ENCODE assay signal across 9 cellular contexts in the genomic region with DNA sequence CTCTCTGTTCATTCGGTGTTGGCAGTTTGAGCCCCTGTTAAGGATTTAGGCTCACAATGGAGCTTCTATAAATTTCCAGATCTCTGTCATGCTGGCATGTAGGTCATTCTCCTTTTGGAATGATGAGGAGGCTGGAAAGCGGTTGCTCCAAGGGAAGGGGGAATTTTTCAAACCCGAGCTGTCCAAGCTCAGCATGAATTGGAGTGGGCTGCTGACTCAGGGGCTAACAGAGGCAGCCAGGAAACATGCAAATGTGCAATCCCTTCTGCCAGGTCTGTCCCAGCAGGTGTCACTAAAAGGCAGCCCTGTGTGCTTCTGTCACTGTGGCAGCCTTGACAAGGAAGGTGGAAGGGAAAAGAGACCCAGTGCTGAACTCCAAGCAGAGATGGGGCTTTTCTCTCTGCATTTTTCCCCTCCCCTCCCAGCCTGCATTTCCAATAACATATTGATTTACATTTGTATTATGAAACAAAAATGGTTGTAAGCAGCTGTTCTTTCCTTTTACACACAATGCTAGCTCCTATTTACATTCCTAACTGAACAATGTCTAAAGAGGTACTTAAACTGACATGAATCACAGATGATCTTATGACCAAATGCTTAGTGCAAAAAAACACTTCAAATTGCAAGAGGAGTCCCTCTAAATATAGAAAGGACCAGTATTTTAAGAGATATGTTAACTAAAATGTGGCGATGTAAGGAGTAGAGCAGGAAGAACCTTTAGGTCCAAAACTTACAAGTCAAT.
DNase-seq lines count a peak whose midpoint lies in the region; TF ChIP-seq lines count a peak whose summit lies in the region.
"Had no signal": no experiment of that assay in that cellular context is flagged by ENCODE, and none has a peak within 500 bp of the region (broad histone marks: within the 10 kb centered on the region; RNA-seq: fewer than 3 reads in every experiment).

No MANE protein-coding gene starts in this region.

- TF ChIP-seq CTCF in HEK293 (tag by site-specific recombination; IDR thresholded peaks at IDR 0.05) = no peak

- peak overlapping the region; percentile 16 to 65 (median 48); a peak in 14 of 22 replicates for H3K4me2 ChIP-seq in BLaER1 treated with 17β-estradiol and CSF1 and Interleukin-3, amounts not matched to agents 10 nM and 100 nM

- CTCF ChIA-PET in HEK293 (lab: Yijun Ruan, JAX) = interaction anchor here (0.6 to 1.2 kb wide), 5 partner anchors 127 to 1095 kb away, joined by 3 to 4 read pairs (median 3); no protein-coding TSS in a partner anchor

- H3K4me3 ChIP-seq in BLaER1 treated with 17β-estradiol and CSF1 and Interleukin-3, amounts not matched to agents 10 nM and 100 nM = no peak overlapping the region
- H3K4me3 ChIP-seq in HEK293 (ENCODE audit: low read depth, low read length) (no peak overlapping the region), NT2/D1 (ENCODE audit: insufficient read length, low read depth) (no peak overlapping the region)

- peaks cover 13 to 26% (median 18%) of the 10 kb centered on the region in 11 experiments; a peak in 21 of 22 replicates for H3K9me3 ChIP-seq in BLaER1 treated with 17β-estradiol and CSF1 and Interleukin-3, amounts not matched to agents 10 nM and 100 nM (replicated peaks in 1 of 11)
- no peaks in the 10 kb centered on the region for H3K9me3 ChIP-seq in HEK293 (ENCODE audit: control insufficient read depth, insufficient read depth, low read depth, low read length)
- H3K9me3 ChIP-seq in NT2/D1 (ENCODE audit: insufficient read depth, low read length) = no peaks in the 10 kb centered on the region

- no peaks in the 10 kb centered on the region for H3K36me3 ChIP-seq in BLaER1 treated with 17β-estradiol and CSF1 and Interleukin-3, amounts not matched to agents 10 nM and 100 nM
- H3K36me3 ChIP-seq in HEK293 (ENCODE audit: control insufficient read depth in 2 of 2, insufficient read depth in 1 of 2, low read length in 2 of 2) (no peaks in the 10 kb centered on the region), NT2/D1 (ENCODE audit: insufficient read depth, insufficient read length, low read length) (no peaks in the 10 kb centered on the region)

- DNase-seq in NT2/D1 (ENCODE audit: low read depth, low spot score) (peak; percentile 32), islet precursor cell (peak; percentile 92), AML-193 (lab: John Stamatoyannopoulos, UW) (no peak), SKM-1 treated with dmso at 0.1 percent for 144 hours (lab: John Stamatoyannopoulos, UW; ENCODE audit: unreplicated experiment) (no peak), GDM1 (lab: John Stamatoyannopoulos, UW) (no peak), GF-D8 (lab: John Stamatoyannopoulos, UW) (no peak)
- DNase-seq: T-cell had no signal

- H4K20me1 ChIP-seq in BLaER1 treated with 17β-estradiol and CSF1 and Interleukin-3, amounts not matched to agents 10 nM and 100 nM = no peaks in the 10 kb centered on the region; a peak in 1 of 22 replicates

- peaks cover 0 to 16% (median 0%) of the 10 kb centered on the region in 11 experiments; a peak in 4 of 22 replicates for H3K27me3 ChIP-seq in BLaER1 treated with 17β-estradiol and CSF1 and Interleukin-3, amounts not matched to agents 10 nM and 100 nM
- no peaks in the 10 kb centered on the region for H3K27me3 ChIP-seq in NT2/D1 (ENCODE audit: insufficient read depth, insufficient read length)

- H3K9ac ChIP-seq in BLaER1 treated with 17β-estradiol and CSF1 and Interleukin-3, amounts not matched to agents 10 nM and 100 nM = no peak overlapping the region
- no peak overlapping the region for H3K9ac ChIP-seq in NT2/D1 (ENCODE audit: insufficient read length, low read depth)

- peaks cover 12 to 43% (median 29%) of the 10 kb centered on the region in 10 experiments; a peak in 18 of 20 replicates for H3K4me1 ChIP-seq in BLaER1 treated with 17β-estradiol and CSF1 and Interleukin-3, amounts not matched to agents 10 nM and 100 nM
- H3K4me1 ChIP-seq in HEK293 (ENCODE audit: control insufficient read depth, insufficient read depth, low read length) (no peaks in the 10 kb centered on the region), NT2/D1 (ENCODE audit: insufficient read depth, insufficient read length) (no peaks in the 10 kb centered on the region)

- POLR2A ChIA-PET in HEK293 (lab: Yijun Ruan, JAX) = no interaction called here

- no peak overlapping the region for H3K27ac ChIP-seq in BLaER1 treated with 17β-estradiol and CSF1 and Interleukin-3, amounts not matched to agents 10 nM and 100 nM
- H3K27ac ChIP-seq in HEK293 (ENCODE audit: extremely low read depth, low read depth, low read length) = no peak overlapping the region

TF ChIP-seq in HEK293, 187 proteins besides CTCF, POLR2A, EP300 and RAD21:
- TF ChIP-seq REST (tag by site-specific recombination; IDR thresholded peaks at IDR 0.05) = no peak
- TF ChIP-seq ZNF654 (tag by site-specific recombination; IDR thresholded peaks at IDR 0.05; ENCODE audit: low read depth) = peak; percentile 53

Comparison
In these comparisons a context has a peak if more than half of its experiments do, and no peak if none do; other contexts are left out.
1. DNase-seq: peak in NT2/D1 (single experiment) and islet precursor cell (single experiment); none in AML-193 (0 of 2), SKM-1 treated with dmso at 0.1 percent for 144 hours (single experiment), GDM1 (single experiment) and GF-D8 (single experiment).